15 cellular contexts compared by ENCODE assay signal in the genomic region with DNA sequence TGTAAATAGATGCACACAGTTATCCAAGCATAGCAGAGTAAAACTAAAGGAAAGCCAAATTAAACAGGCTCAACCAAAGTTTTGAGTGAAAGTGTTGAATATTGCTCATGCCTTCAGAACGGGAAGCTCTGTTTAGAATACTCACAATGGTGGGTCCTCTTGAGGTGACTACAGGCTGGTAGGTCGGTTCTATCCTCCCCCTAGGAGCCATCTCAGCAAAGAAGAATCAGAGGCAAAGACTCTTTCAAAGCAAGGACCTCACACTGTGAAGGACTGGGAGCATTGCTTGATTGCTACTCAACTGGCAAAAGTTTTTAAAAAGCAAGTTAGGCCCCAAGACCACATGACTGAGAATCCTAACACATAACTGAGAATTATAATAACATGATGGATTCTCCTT.
"Had no signal": no experiment of that assay in that cellular context is flagged by ENCODE, and none has a peak within 500 bp of the region (broad histone marks: within the 10 kb centered on the region; RNA-seq: fewer than 3 reads in every experiment).

No MANE protein-coding gene starts in this region.

- H3K9me3 Mint-ChIP-seq: activated naive CD8-positive, alpha-beta T cell treated with anti-CD3 and anti-CD28 coated beads, Interleukin-2, amount 10 ng/mL, durations not matched to agents 7 days and 5 days; activated T-cell treated with anti-CD3 and anti-CD28 coated beads, Interleukin-2, amount 50 U/mL, for 24 hours; T-helper 2 cell treated with Interferon-gamma antibody and Interleukin-4, amounts not matched to agents 5 μg/mL and 100 μg/mL, for 36 hours had no signal

- H3K9me3 ChIP-seq: thyroid gland had no signal

- ATAC-seq: activated CD8-positive, alpha-beta memory T cell treated with anti-CD3 and anti-CD28 coated beads, Interleukin-2, amount 10 ng/mL, durations not matched to agents 7 days and 5 days had no signal

- H3K27me3 Mint-ChIP-seq: activated CD8-positive, alpha-beta memory T cell treated with anti-CD3 and anti-CD28 coated beads, Interleukin-2, amount 10 ng/mL, durations not matched to agents 7 days and 5 days had no signal

- DNase-seq: activated CD4-positive, alpha-beta T cell treated with anti-CD3 and anti-CD28 coated beads, Interleukin-2, amount 50 U/mL, for 4 hours; activated CD4-positive, CD25-positive, alpha-beta regulatory T cell treated with anti-CD3 and anti-CD28 coated beads, Interleukin-2, amount 50 U/mL, for 72 hours; activated CD8-positive, alpha-beta memory T cell treated with anti-CD3 and anti-CD28 coated beads, Interleukin-2, amount 10 ng/mL, durations not matched to agents 7 days and 5 days; activated gamma-delta T cell; activated naive CD8-positive, alpha-beta T cell treated with anti-CD3 and anti-CD28 coated beads, Interleukin-2, amount 10 ng/mL, durations not matched to agents 7 days and 5 days; activated T-cell treated with anti-CD3 and anti-CD28 coated beads, Interleukin-2, amount 50 U/mL, for 24 hours; cortex of kidney; effector CD8-positive, alpha-beta T cell; kidney glomerular epithelial cell; retina; thyroid gland had no signal

- H3K4me3 Mint-ChIP-seq: activated CD8-positive, alpha-beta memory T cell treated with anti-CD3 and anti-CD28 coated beads, Interleukin-2, amount 10 ng/mL, durations not matched to agents 7 days and 5 days; activated naive CD8-positive, alpha-beta T cell treated with anti-CD3 and anti-CD28 coated beads, Interleukin-2, amount 10 ng/mL, durations not matched to agents 7 days and 5 days; activated T-cell treated with anti-CD3 and anti-CD28 coated beads, Interleukin-2, amount 50 U/mL, for 24 hours; neural progenitor cell; T-helper 2 cell treated with Interferon-gamma antibody and Interleukin-4, amounts not matched to agents 5 μg/mL and 100 μg/mL, for 36 hours had no signal

- H3K27me3 ChIP-seq: cardiac muscle cell, hepatocyte, thyroid gland had no signal

- H3K36me3 Mint-ChIP-seq: activated CD8-positive, alpha-beta memory T cell treated with anti-CD3 and anti-CD28 coated beads, Interleukin-2, amount 10 ng/mL, durations not matched to agents 7 days and 5 days; activated naive CD8-positive, alpha-beta T cell treated with anti-CD3 and anti-CD28 coated beads, Interleukin-2, amount 10 ng/mL, durations not matched to agents 7 days and 5 days; neural progenitor cell had no signal

- H3K27ac Mint-ChIP-seq: activated CD8-positive, alpha-beta memory T cell treated with anti-CD3 and anti-CD28 coated beads, Interleukin-2, amount 10 ng/mL, durations not matched to agents 7 days and 5 days; activated naive CD8-positive, alpha-beta T cell treated with anti-CD3 and anti-CD28 coated beads, Interleukin-2, amount 10 ng/mL, durations not matched to agents 7 days and 5 days; activated T-cell treated with anti-CD3 and anti-CD28 coated beads, Interleukin-2, amount 50 U/mL, for 24 hours; neural progenitor cell; T-helper 2 cell treated with Interferon-gamma antibody and Interleukin-4, amounts not matched to agents 5 μg/mL and 100 μg/mL, for 36 hours had no signal

- H3K4me3 ChIP-seq: cardiac muscle cell, hepatocyte, neural progenitor cell, thyroid gland had no signal

- H3K36me3 ChIP-seq: cardiac muscle cell, neural progenitor cell, thyroid gland had no signal

- H3K27ac ChIP-seq: cardiac muscle cell, hepatocyte, neural progenitor cell, thyroid gland had no signal

- H3K4me1 ChIP-seq: thyroid gland had no signal

- H3K4me1 Mint-ChIP-seq: activated CD8-positive, alpha-beta memory T cell treated with anti-CD3 and anti-CD28 coated beads, Interleukin-2, amount 10 ng/mL, durations not matched to agents 7 days and 5 days; activated naive CD8-positive, alpha-beta T cell treated with anti-CD3 and anti-CD28 coated beads, Interleukin-2, amount 10 ng/mL, durations not matched to agents 7 days and 5 days had no signal
